8 cellular contexts compared by ENCODE assay signal in the genomic region with DNA sequence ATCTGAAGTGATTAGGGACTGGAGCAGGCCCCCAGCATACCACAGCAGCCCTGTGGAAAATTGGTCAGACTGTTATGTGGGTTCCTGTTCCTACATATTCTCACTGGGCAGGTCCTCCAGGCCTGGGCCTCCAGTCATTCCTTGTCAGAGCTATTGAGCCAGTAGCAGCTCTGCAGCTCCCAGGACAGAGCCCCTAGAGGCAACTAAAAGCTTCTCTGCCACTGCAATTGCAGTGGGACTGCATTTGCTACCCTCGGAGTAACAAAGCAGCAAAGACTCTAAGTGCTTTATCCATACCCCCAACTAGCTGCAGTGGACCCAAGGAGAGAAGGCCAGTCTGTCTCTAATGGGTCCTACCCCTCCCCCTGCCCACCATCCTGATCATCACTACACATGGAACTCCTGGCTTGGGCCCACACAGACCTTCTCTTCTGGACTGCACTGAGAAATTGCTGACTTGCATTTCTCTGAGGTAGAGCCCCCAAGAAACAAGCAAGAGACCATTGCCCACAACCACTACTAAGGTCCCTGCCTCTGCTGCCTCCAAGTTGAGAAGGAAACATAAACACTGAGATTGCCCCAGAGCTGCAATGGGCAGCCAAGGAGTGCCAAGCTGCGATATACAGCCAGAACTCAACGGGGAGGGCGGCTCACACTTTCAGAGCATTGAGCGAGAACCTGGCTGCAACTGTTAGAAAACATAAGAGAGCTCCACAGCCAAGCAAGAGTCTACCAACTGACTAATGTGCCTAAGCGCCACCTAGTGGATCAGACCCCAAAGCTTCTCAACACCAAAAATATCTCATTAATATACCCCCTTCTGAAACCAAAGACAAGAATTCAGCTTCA.
A peak's percentile ranks its signal among the peaks of the same experiment; 100 is the strongest.
DNase-seq lines count a peak whose midpoint lies in the region; FAIRE-seq and TF ChIP-seq lines count a peak whose summit lies in the region.

No MANE protein-coding gene starts in this region.

- no peaks in the 10 kb centered on the region for H3K27me3 Mint-ChIP-seq in activated naive CD4-positive, alpha-beta T cell treated with anti-CD3 and anti-CD28 coated beads, Interleukin-2, amount 10 ng/mL, durations not matched to agents 7 days and 5 days
- H3K27me3 Mint-ChIP-seq in HFFc6 (ENCODE audit: insufficient read depth) = no peaks in the 10 kb centered on the region

- H3K4me1 ChIP-seq in spleen = no peaks in the 10 kb centered on the region

- TF ChIP-seq CTCF in fibroblast of villous mesenchyme (IDR thresholded peaks at IDR 0.05; ENCODE audit: insufficient read depth, low read depth, low read length) = peak; percentile 15
- TF ChIP-seq CTCF in spleen (IDR thresholded peaks at IDR 0.05 in 8 of 11, conservative IDR thresholded peaks at IDR 0.05 in 3 of 11) = peak in 6 of 11 experiments; percentile 23 to 45 (median 34)
- no peak; the same call in 1 of the 2 replicates for TF ChIP-seq CTCF in HFFc6 (IDR thresholded peaks at IDR 0.05)

- H3K4me1 Mint-ChIP-seq in activated naive CD4-positive, alpha-beta T cell treated with anti-CD3 and anti-CD28 coated beads, Interleukin-2, amount 10 ng/mL, durations not matched to agents 7 days and 5 days = no peaks in the 10 kb centered on the region
- H3K4me1 Mint-ChIP-seq in HFFc6 (ENCODE audit: low read depth) = no peaks in the 10 kb centered on the region

- no peak overlapping the region for H3K27ac ChIP-seq in spleen

- WGBS in spleen, 5 donors = 41 to 48% (median 43%) methylated on average over 6 of the region's 6 CpGs

- TF ChIP-seq POLR2A in H54 (IDR thresholded peaks at IDR 0.05; ENCODE audit: low read depth, low read length) (no peak), spleen (IDR thresholded peaks at IDR 0.05) (no peak)

- H3K36me3 Mint-ChIP-seq in activated naive CD4-positive, alpha-beta T cell treated with anti-CD3 and anti-CD28 coated beads, Interleukin-2, amount 10 ng/mL, durations not matched to agents 7 days and 5 days = no peaks in the 10 kb centered on the region
- H3K36me3 Mint-ChIP-seq in HFFc6 (ENCODE audit: low read depth) = no peaks in the 10 kb centered on the region; the same call in 1 of the 2 replicates

- H3K4me3 Mint-ChIP-seq in activated naive CD4-positive, alpha-beta T cell treated with anti-CD3 and anti-CD28 coated beads, Interleukin-2, amount 10 ng/mL, durations not matched to agents 7 days and 5 days = no peak overlapping the region
- no peak overlapping the region for H3K4me3 Mint-ChIP-seq in HFFc6

- DNase-seq in activated naive CD4-positive, alpha-beta T cell treated with anti-CD3 and anti-CD28 coated beads, Interleukin-2, amount 10 ng/mL, durations not matched to agents 7 days and 5 days = peak; percentile 31
- DNase-seq in activated naive CD4-positive, alpha-beta T cell treated with Interleukin-2 at 50 U/mL for 16 hours = no peak
- DNase-seq in H54 (ENCODE audit: insufficient read length, low spot score) (peak; percentile 0), RPMI8226 (peak; percentile 44), fibroblast of villous mesenchyme (ENCODE audit: low read depth) (peak; percentile 7), spleen (peak; percentile 31), HFFc6 (no peak)
- DNase-seq in Jurkat, Clone E6-1 (ENCODE audit: low read depth, low spot score) = peak; percentile 64

- no peaks in the 10 kb centered on the region for H3K27me3 ChIP-seq in spleen (replicated peaks in 1 of 7)

- CTCF ChIA-PET in activated naive CD4-positive, alpha-beta T cell treated with anti-CD3 and anti-CD28 coated beads, Interleukin-2, amount 10 ng/mL, durations not matched to agents 7 days and 5 days (lab: Charles Lee) = interaction anchor here (1.2 to 2.9 kb wide), 2 partner anchors 618 to 763 kb away, joined by 3 to 10 read pairs; no protein-coding TSS in a partner anchor

- H3K36me3 ChIP-seq in spleen = no peaks in the 10 kb centered on the region

- H3K9me3 Mint-ChIP-seq in activated naive CD4-positive, alpha-beta T cell treated with anti-CD3 and anti-CD28 coated beads, Interleukin-2, amount 10 ng/mL, durations not matched to agents 7 days and 5 days = no peaks in the 10 kb centered on the region
- peaks cover 27% of the 10 kb centered on the region for H3K9me3 Mint-ChIP-seq in HFFc6

- FAIRE-seq in H54 (lab: Jason Lieb, UNC) = peak; percentile 23

- no peak overlapping the region for H3K4me3 ChIP-seq in Jurkat, Clone E6-1 (ENCODE audit: low read length)
- H3K4me3 ChIP-seq in fibroblast of villous mesenchyme (ENCODE audit: low read depth, low read length) = no peak overlapping the region
- H3K4me3 ChIP-seq in spleen = no peak overlapping the region

- H3K27ac Mint-ChIP-seq in activated naive CD4-positive, alpha-beta T cell treated with anti-CD3 and anti-CD28 coated beads, Interleukin-2, amount 10 ng/mL, durations not matched to agents 7 days and 5 days = no peak overlapping the region
- H3K27ac Mint-ChIP-seq in HFFc6 = no peak overlapping the region

- no peaks in the 10 kb centered on the region for H3K9me3 ChIP-seq in spleen

- intact Hi-C loops in spleen (cut with DNase I; ENCODE audit: low total_unique reads) = no loop called here

Comparison
In these comparisons a context has a peak if more than half of its experiments do, and no peak if none do; other contexts are left out.
1. DNase-seq: peak in activated naive CD4-positive, alpha-beta T cell treated with anti-CD3 and anti-CD28 coated beads, Interleukin-2, amount 10 ng/mL, durations not matched to agents 7 days and 5 days (single experiment), H54 (single experiment), Jurkat, Clone E6-1 (single experiment), RPMI8226 (single experiment), fibroblast of villous mesenchyme (single experiment) and spleen (single experiment); none in activated naive CD4-positive, alpha-beta T cell treated with Interleukin-2 at 50 U/mL for 16 hours (single experiment) and HFFc6 (single experiment).